Comparison of ENCODE assay signal across 10 cellular contexts in genomic region chr7:80133361-80134104, GRCh38. TPM values are rescaled to one million over a fixed set of nuclear protein-coding genes. Genes with fewer than 3 reads are reported as not detected.
A peak's percentile ranks its signal among the peaks of the same experiment; 100 is the strongest.
DNase-seq lines count a peak whose midpoint lies in the region; ATAC-seq lines count a peak whose summit lies in the region.
"Had no signal": no experiment of that assay in that cellular context is flagged by ENCODE, and none has a peak within 500 bp of the region (broad histone marks: within the 10 kb centered on the region; RNA-seq: fewer than 3 reads in every experiment).

No MANE protein-coding gene starts in this region.

- no peaks in the 10 kb centered on the region for H3K36me3 ChIP-seq in MG63

- ATAC-seq in GM18868 (IDR thresholded peaks at IDR 0.05; ENCODE audit: unreplicated experiment): no peak
- ATAC-seq in HG03432 (IDR thresholded peaks at IDR 0.05; ENCODE audit: unreplicated experiment): no peak

- no peaks in the 10 kb centered on the region for H3K9me3 ChIP-seq in MG63
- H3K9me3 ChIP-seq: SJSA1 had no signal

- in situ Hi-C loops in G401 (cut with HindIII; ENCODE audit: low sequenced_read_pairs): no loop called here

- no peaks in the 10 kb centered on the region for H3K27me3 ChIP-seq in MG63
- H3K27me3 ChIP-seq: SJSA1 had no signal

- DNase-seq in G401 (ENCODE audit: low spot score) (peak; percentile 56), UCSD-AML1 (lab: John Stamatoyannopoulos, UW; ENCODE audit: unreplicated experiment) (peak; percentile 10), globus pallidus (ENCODE audit: low spot score) (peak; percentile 57), renal cortical epithelial cell (ENCODE audit: low read depth) (peak; percentile 36), MG63 (no peak), NOMO-1 treated with dmso at 0.1 percent for 144 hours (lab: John Stamatoyannopoulos, UW; ENCODE audit: unreplicated experiment) (no peak)
- DNase-seq: left ventricle myocardium superior had no signal

- H3K4me3 ChIP-seq in MG63: no peak overlapping the region

RNA-seq across cellular contexts. Expression of gene GNAI1, which starts 1.1 kb away (rescaled TPM):
- 1.2 TPM in 1 of 2 replicates, not detected in the other for total RNA-seq in G401 (2014; rRNA removed; shearing (Covaris generic))
- total RNA-seq in renal cortical epithelial cell: 38.4 and 101 TPM in 2 replicates
- 8.8 and 13.8 TPM in 2 replicates for total RNA-seq in MG63 (2014; rRNA removed; shearing (Covaris generic); ENCODE audit: low replicate concordance)

Comparison
In these comparisons a context has a peak if more than half of its experiments do, and no peak if none do; other contexts are left out.
1. DNase-seq: peak in G401 (single experiment), UCSD-AML1 (single experiment), globus pallidus (single experiment) and renal cortical epithelial cell (single experiment); none in MG63 (single experiment) and NOMO-1 treated with dmso at 0.1 percent for 144 hours (single experiment).